Comparison of ENCODE assay signal across 17 cellular contexts in the genomic region with DNA sequence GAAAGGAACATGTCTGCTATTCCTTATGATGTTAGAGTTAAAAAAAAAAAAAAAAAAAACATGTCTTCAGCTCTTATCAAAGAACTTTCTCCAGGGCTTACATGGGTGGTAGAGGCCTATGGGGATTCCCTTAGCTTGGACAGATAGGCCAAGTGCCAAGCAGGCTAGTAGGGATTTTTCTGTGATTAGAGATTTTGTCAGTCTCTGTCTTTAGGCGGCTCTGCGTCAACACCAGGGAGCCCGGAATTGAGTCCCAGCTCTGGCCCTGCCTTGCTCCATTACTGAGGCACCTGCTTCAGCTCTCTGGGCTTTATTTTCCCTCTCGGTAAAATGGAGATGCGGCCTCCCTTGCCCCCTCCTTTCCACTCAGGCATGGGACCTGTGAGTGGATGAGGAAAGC. TPM values are rescaled to one million over a fixed set of nuclear protein-coding genes. Genes with fewer than 3 reads are reported as not detected.
DNase-seq lines count a peak whose midpoint lies in the region; ATAC-seq, FAIRE-seq and TF ChIP-seq lines count a peak whose summit lies in the region.
"Had no signal": no experiment of that assay in that cellular context is flagged by ENCODE, and none has a peak within 500 bp of the region (broad histone marks: within the 10 kb centered on the region; RNA-seq: fewer than 3 reads in every experiment).

No MANE protein-coding gene starts in this region.

- in situ Hi-C loops in GM23248 (cut with MboI) = no loop called here

- intact Hi-C loops in lower lobe of right lung (cut with DNase I) (no loop called here), PC-3 (cut with micrococcal nuclease) (no loop called here)

- no peak overlapping the region for H3K27ac Mint-ChIP-seq in astrocyte (ENCODE audit: unreplicated experiment)
- H3K27ac Mint-ChIP-seq: activated naive CD8-positive, alpha-beta T cell treated with anti-CD3 and anti-CD28 coated beads, Interleukin-2, amount 10 ng/mL, durations not matched to agents 7 days and 5 days; T-helper 1 cell treated with Interleukin-12 subunit alpha and Interleukin-12 subunit beta and Interleukin-4 antibody, amounts not matched to agents 30 μg/mL and 1 μg/mL, for 36 hours; type B pancreatic cell had no signal

- no peak for TF ChIP-seq CTCF in astrocyte (IDR thresholded peaks at IDR 0.05; ENCODE audit: insufficient read depth, low read depth, low read length)
- TF ChIP-seq CTCF in lower lobe of right lung (IDR thresholded peaks at IDR 0.05) = no peak
- no peak for TF ChIP-seq CTCF in PC-3 (conservative IDR thresholded peaks at IDR 0.05; ENCODE audit: low read depth, low read length)

- ATAC-seq in lower lobe of right lung (no peak), PC-3 (no peak), HG02759 (IDR thresholded peaks at IDR 0.05; ENCODE audit: unreplicated experiment) (no peak)
- ATAC-seq: Panc1 had no signal

- peaks cover 20% of the 10 kb centered on the region for H3K36me3 Mint-ChIP-seq in astrocyte (ENCODE audit: low read depth, unreplicated experiment)

- H3K36me3 ChIP-seq in GM23248 (ENCODE audit: low read depth) (peaks cover 16% of the 10 kb centered on the region; the same call in 1 of the 2 replicates), astrocyte (ENCODE audit: insufficient read depth, low read length) (peaks cover 23% of the 10 kb centered on the region), lower lobe of right lung (peaks cover 87% of the 10 kb centered on the region), skeletal muscle tissue (ENCODE audit: control insufficient read depth in 3 of 3, insufficient read depth in 3 of 3, low read length in 3 of 3) (peaks cover 51 to 67% (median 52%) of the 10 kb centered on the region in 3 donors), PC-3 (ENCODE audit: low read depth, low read length) (peaks cover 4% of the 10 kb centered on the region; the same call in 1 of the 2 replicates)

- H3K79me2 ChIP-seq in GM23248 (ENCODE audit: insufficient read depth) (peaks cover 8% of the 10 kb centered on the region), astrocyte (ENCODE audit: insufficient read depth, low read length) (peaks cover 7% of the 10 kb centered on the region), PC-3 (ENCODE audit: low read length) (no peaks in the 10 kb centered on the region)

- H3K9me2 ChIP-seq in GM23248 (ENCODE audit: insufficient read depth) (no peaks in the 10 kb centered on the region), PC-3 (replicated peaks; ENCODE audit: low read length) (no peaks in the 10 kb centered on the region)

- H3K9me3 ChIP-seq in GM23248 (ENCODE audit: low read depth) (no peaks in the 10 kb centered on the region), astrocyte (ENCODE audit: insufficient read depth, low read depth, low read length) (no peaks in the 10 kb centered on the region), lower lobe of right lung (no peaks in the 10 kb centered on the region), skeletal muscle tissue (ENCODE audit: control insufficient read depth in 3 of 3, low read length in 3 of 3) (no peaks in the 10 kb centered on the region), PC-3 (ENCODE audit: low read length) (no peaks in the 10 kb centered on the region)
- H3K9me3 ChIP-seq: HAP-1 had no signal

- H3K27me3 Mint-ChIP-seq in astrocyte (ENCODE audit: low read depth, unreplicated experiment) = no peaks in the 10 kb centered on the region
- H3K27me3 Mint-ChIP-seq: activated naive CD8-positive, alpha-beta T cell treated with anti-CD3 and anti-CD28 coated beads, Interleukin-2, amount 10 ng/mL, durations not matched to agents 7 days and 5 days; naive B cell; type B pancreatic cell had no signal

- H4K20me1 ChIP-seq in GM23248 (ENCODE audit: insufficient read depth) (no peaks in the 10 kb centered on the region), astrocyte (ENCODE audit: insufficient read depth, low read length) (peaks cover 41% of the 10 kb centered on the region), PC-3 (ENCODE audit: low read length) (no peaks in the 10 kb centered on the region)

- 77 to 80% methylated on average over 5 of the region's 5 CpGs for WGBS in GM23248 (ENCODE audit: low coverage in 1 of 2, low lambda C conversion rate in 2 of 2, missing lambda C conversion rate in 2 of 2), 2 experiments

- H3K4me3 ChIP-seq in GM23248 = 0 out of 2 replicates have a peak overlapping the region, but pooled peaks have one; percentile 34
- H3K4me3 ChIP-seq in astrocyte (ENCODE audit: insufficient read depth, low read depth, low read length) = no peak overlapping the region
- no peak overlapping the region for H3K4me3 ChIP-seq in lower lobe of right lung
- H3K4me3 ChIP-seq in skeletal muscle tissue (ENCODE audit: low read length in 3 of 3) = peak overlapping the region in 1 of 3 donors; percentile 41
- H3K4me3 ChIP-seq in PC-3 (ENCODE audit: low read length) = no peak overlapping the region
- H3K4me3 ChIP-seq: HAP-1 had no signal

- DNase-seq in GM23248 (no peak), astrocyte (ENCODE audit: low read depth) (no peak), lower lobe of right lung (no peak), PC-3 (no peak), NCI-H774 (lab: John Stamatoyannopoulos, UW) (no peak), frontal cortex (ENCODE audit: low spot score in 2 of 2) (no peak)
- DNase-seq: activated naive CD8-positive, alpha-beta T cell treated with anti-CD3 and anti-CD28 coated beads, Interleukin-2, amount 10 ng/mL, durations not matched to agents 7 days and 5 days; activated T-cell treated with anti-CD3 and anti-CD28 coated beads for 4 hours; naive B cell; NCI-H146; NCI-H524 treated with DMSO at 0.1 percent for 48 hours had no signal

- POLR2A ChIA-PET in PC-3 (lab: Charles Lee; ENCODE audit: unreplicated experiment) = no interaction called here

- BruUV-seq in PC-3 (replicated peaks; lab: Mats Ljungman, UMichigan) = no TSS peak

- CTCF ChIA-PET in PC-3 (lab: Charles Lee) = no interaction called here

- H2AFZ ChIP-seq in GM23248 (no peak overlapping the region), astrocyte (ENCODE audit: low read depth, low read length) (no peak overlapping the region), PC-3 (ENCODE audit: low read length) (no peak overlapping the region)

- H3K9me3 Mint-ChIP-seq in astrocyte (ENCODE audit: unreplicated experiment) = no peaks in the 10 kb centered on the region
- H3K9me3 Mint-ChIP-seq: activated naive CD8-positive, alpha-beta T cell treated with anti-CD3 and anti-CD28 coated beads, Interleukin-2, amount 10 ng/mL, durations not matched to agents 7 days and 5 days; naive B cell; T-helper 1 cell treated with Interleukin-12 subunit alpha and Interleukin-12 subunit beta and Interleukin-4 antibody, amounts not matched to agents 30 μg/mL and 1 μg/mL, for 36 hours; type B pancreatic cell had no signal

- peaks cover 49% of the 10 kb centered on the region for H3K4me1 ChIP-seq in GM23248 (ENCODE audit: insufficient read depth)
- peaks cover 26% of the 10 kb centered on the region for H3K4me1 ChIP-seq in astrocyte (ENCODE audit: insufficient read depth, low read length)
- peaks cover 55% of the 10 kb centered on the region for H3K4me1 ChIP-seq in lower lobe of right lung
- peaks cover 53 to 66% (median 57%) of the 10 kb centered on the region in 3 donors for H3K4me1 ChIP-seq in skeletal muscle tissue (ENCODE audit: control insufficient read depth in 3 of 3, insufficient read depth in 3 of 3, low read length in 3 of 3)
- H3K4me1 ChIP-seq in PC-3 (ENCODE audit: insufficient read depth, low read length) = no peaks in the 10 kb centered on the region
- H3K4me1 ChIP-seq: HAP-1 had no signal

- H3K9ac ChIP-seq in GM23248 = peak overlapping the region; percentile 81
- H3K9ac ChIP-seq in astrocyte (ENCODE audit: low read length) = peak overlapping the region; percentile 53
- peak overlapping the region in 2 of 3 donors; percentile 35 to 71 for H3K9ac ChIP-seq in skeletal muscle tissue (ENCODE audit: low read depth in 1 of 3, low read length in 3 of 3)
- no peak overlapping the region for H3K9ac ChIP-seq in PC-3 (ENCODE audit: low read length)

- H3K4me1 Mint-ChIP-seq in astrocyte (ENCODE audit: low read depth, unreplicated experiment) = peaks cover 30% of the 10 kb centered on the region
- H3K4me1 Mint-ChIP-seq: activated naive CD8-positive, alpha-beta T cell treated with anti-CD3 and anti-CD28 coated beads, Interleukin-2, amount 10 ng/mL, durations not matched to agents 7 days and 5 days had no signal

- no peaks in the 10 kb centered on the region for H3K27me3 ChIP-seq in GM23248 (replicated peaks; ENCODE audit: insufficient read depth)
- H3K27me3 ChIP-seq in astrocyte (ENCODE audit: insufficient read depth, low read length) = no peaks in the 10 kb centered on the region
- no peaks in the 10 kb centered on the region for H3K27me3 ChIP-seq in lower lobe of right lung (ENCODE audit: low read depth)
- no peaks in the 10 kb centered on the region for H3K27me3 ChIP-seq in skeletal muscle tissue (ENCODE audit: control insufficient read depth in 3 of 3, insufficient read depth in 3 of 3, low read length in 3 of 3)
- no peaks in the 10 kb centered on the region for H3K27me3 ChIP-seq in PC-3 (ENCODE audit: low read length)

- H3K4me2 ChIP-seq in GM23248 (ENCODE audit: unreplicated experiment) (peak overlapping the region; percentile 78), astrocyte (ENCODE audit: low read length) (peak overlapping the region; percentile 30), PC-3 (ENCODE audit: low read length) (no peak overlapping the region)

- H3K27ac ChIP-seq in GM23248 (peak overlapping the region; percentile 98), astrocyte (ENCODE audit: low read depth, low read length) (peak overlapping the region; percentile 62), lower lobe of right lung (peak overlapping the region; percentile 80), skeletal muscle tissue (ENCODE audit: low read depth, low read length) (peak overlapping the region; percentile 84), PC-3 (ENCODE audit: low read length) (no peak overlapping the region)

- H3K4me3 Mint-ChIP-seq in astrocyte (ENCODE audit: unreplicated experiment) = no peak overlapping the region
- H3K4me3 Mint-ChIP-seq: activated naive CD8-positive, alpha-beta T cell treated with anti-CD3 and anti-CD28 coated beads, Interleukin-2, amount 10 ng/mL, durations not matched to agents 7 days and 5 days; naive B cell; T-helper 1 cell treated with Interleukin-12 subunit alpha and Interleukin-12 subunit beta and Interleukin-4 antibody, amounts not matched to agents 30 μg/mL and 1 μg/mL, for 36 hours; type B pancreatic cell had no signal

- FAIRE-seq in astrocyte (lab: Jason Lieb, UNC) = no peak
- FAIRE-seq in frontal cortex (lab: Jason Lieb, UNC) = no peak

- H3F3A ChIP-seq in GM23248 (ENCODE audit: insufficient read depth) (peaks cover 35% of the 10 kb centered on the region), PC-3 (ENCODE audit: low read length, unreplicated experiment) (no peaks in the 10 kb centered on the region)

RNA-seq across cellular contexts. Expression of a gene that starts 13.1 kb away (rescaled TPM):
- total RNA-seq in GM23248 (2014; rRNA removed; shearing (Covaris generic)) = 10.3 and 10.7 TPM in 2 replicates
- polyA plus RNA-seq in GM23248 (2016; fragmentation: Nextera tagmentation; extraction: Ambion mirVana) = 7.6 and 8.3 TPM in 2 replicates
- total RNA-seq in astrocyte (14.4 and 16.9 TPM in 2 replicates), lower lobe of right lung (62.3 TPM), skeletal muscle tissue (37.6 TPM), PC-3 (2014; rRNA removed) (9.5 and 12.4 TPM in 2 replicates), frontal cortex (40.4 TPM)

RNA-seq across cellular contexts. Expression of a gene that starts 25.1 kb away (rescaled TPM):
- 8.1 and 9.5 TPM in 2 replicates for total RNA-seq in GM23248 (2014; rRNA removed; shearing (Covaris generic))
- 1.8 and 2.1 TPM in 2 replicates for polyA plus RNA-seq in GM23248 (2016; fragmentation: Nextera tagmentation; extraction: Ambion mirVana)
- total RNA-seq in astrocyte = 13.3 and 14.7 TPM in 2 replicates
- 7.3 TPM for total RNA-seq in lower lobe of right lung
- 18.8 TPM for total RNA-seq in skeletal muscle tissue
- 7.1 and 10.5 TPM in 2 replicates for total RNA-seq in PC-3 (2014; rRNA removed)
- 88.9 TPM for total RNA-seq in frontal cortex

RNA-seq across cellular contexts. Expression of a gene that starts 46.7 kb away (rescaled TPM):
- not detected in 2 replicates for total RNA-seq in GM23248 (2014; rRNA removed; shearing (Covaris generic))
- not detected in 2 replicates for polyA plus RNA-seq in GM23248 (2016; fragmentation: Nextera tagmentation; extraction: Ambion mirVana)
- total RNA-seq in astrocyte (0.79 and 1.5 TPM in 2 replicates), lower lobe of right lung (0.53 TPM), skeletal muscle tissue (1.6 TPM), PC-3 (2014; rRNA removed) (0.15 and 2.1 TPM in 2 replicates), frontal cortex (1.2 TPM)

RNA-seq across cellular contexts. Expression of a gene that starts 55.4 kb away (rescaled TPM):
- total RNA-seq in GM23248 (2014; rRNA removed; shearing (Covaris generic)) = 12.5 and 15.9 TPM in 2 replicates
- 17.8 and 18.3 TPM in 2 replicates for polyA plus RNA-seq in GM23248 (2016; fragmentation: Nextera tagmentation; extraction: Ambion mirVana)
- total RNA-seq in astrocyte (23.4 and 24.0 TPM in 2 replicates), lower lobe of right lung (24.7 TPM), skeletal muscle tissue (2.6 TPM), PC-3 (2014; rRNA removed) (9.5 and 13.5 TPM in 2 replicates), frontal cortex (3.7 TPM)

RNA-seq across cellular contexts. Expression of a gene that starts 57.3 kb away (rescaled TPM):
- total RNA-seq in GM23248 (2014; rRNA removed; shearing (Covaris generic)) = 16.2 and 23.2 TPM in 2 replicates
- 21.2 and 25.1 TPM in 2 replicates for polyA plus RNA-seq in GM23248 (2016; fragmentation: Nextera tagmentation; extraction: Ambion mirVana)
- total RNA-seq in astrocyte = 25.8 and 25.9 TPM in 2 replicates
- total RNA-seq in lower lobe of right lung = 22.7 TPM
- total RNA-seq in skeletal muscle tissue = 20.4 TPM
- 43.5 and 56.7 TPM in 2 replicates for total RNA-seq in PC-3 (2014; rRNA removed)
- total RNA-seq in frontal cortex = 25.3 TPM
